In the genomic region with DNA sequence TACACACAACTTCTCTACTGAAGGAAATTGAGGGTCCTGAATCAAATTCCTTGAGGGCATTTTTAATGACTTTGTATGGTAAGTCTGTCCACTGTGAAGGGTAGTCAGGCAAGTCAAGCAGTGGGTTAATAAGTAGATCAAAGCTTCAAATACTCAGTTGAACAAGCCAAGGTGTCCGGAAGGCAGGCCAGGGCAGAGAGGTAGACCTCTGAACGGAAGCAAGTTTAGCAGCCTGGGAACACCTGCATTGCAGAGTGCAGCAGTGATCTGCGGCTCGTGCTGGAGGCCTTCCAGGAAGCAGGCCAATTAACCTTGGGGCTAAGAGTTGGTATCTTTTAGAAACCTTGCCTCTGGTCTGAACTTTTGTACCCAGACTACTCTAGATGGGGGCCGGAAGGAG, we compare ENCODE assay signal across 21 cellular contexts.
"Had no signal": no experiment of that assay in that cellular context is flagged by ENCODE, and none has a peak within 500 bp of the region (broad histone marks: within the 10 kb centered on the region; RNA-seq: fewer than 3 reads in every experiment).

No MANE protein-coding gene starts in this region.

- ATAC-seq: activated CD4-positive, CD25-positive, alpha-beta regulatory T cell treated with anti-CD3 and anti-CD28 coated beads, Interleukin-2, amount 50 U/mL, for 24 hours; activated CD8-positive, alpha-beta T cell treated with anti-CD3 and anti-CD28 coated beads, Interleukin-2, amount 10 ng/mL, durations not matched to agents 7 days and 5 days; activated T-cell treated with anti-CD3 and anti-CD28 coated beads, Interleukin-2, amount 50 U/mL, for 4 hours; esophagus mucosa; left lobe of liver; naive thymus-derived CD8-positive, alpha-beta T cell; psoas muscle; sciatic nerve; stimulated activated effector memory CD8-positive, alpha-beta T cell treated with anti-CD3 and anti-CD28 coated beads, Interleukin-12 subunit alpha, Interleukin-12 subunit beta, amount 100 ng/mL, for 72 hours; upper lobe of right lung had no signal

- H3K4me3 Mint-ChIP-seq: activated CD4-positive, alpha-beta T cell treated with anti-CD3 and anti-CD28 coated beads, Interleukin-2, amount 10 ng/mL, durations not matched to agents 7 days and 5 days; activated CD8-positive, alpha-beta T cell treated with anti-CD3 and anti-CD28 coated beads, Interleukin-2, amount 10 ng/mL, durations not matched to agents 7 days and 5 days; activated T-cell treated with anti-CD3 and anti-CD28 coated beads, Interleukin-2, amount 50 U/mL, for 4 hours; immature natural killer cell; naive thymus-derived CD8-positive, alpha-beta T cell; stimulated activated effector memory CD8-positive, alpha-beta T cell treated with anti-CD3 and anti-CD28 coated beads, Interleukin-12 subunit alpha, Interleukin-12 subunit beta, amount 100 ng/mL, for 72 hours; T-helper 1 cell treated with Interleukin-12 subunit alpha and Interleukin-12 subunit beta and Interleukin-4 antibody, amounts not matched to agents 30 μg/mL and 1 μg/mL, for 36 hours had no signal

- H3K9me3 Mint-ChIP-seq: activated CD4-positive, alpha-beta T cell treated with anti-CD3 and anti-CD28 coated beads, Interleukin-2, amount 10 ng/mL, durations not matched to agents 7 days and 5 days; activated T-cell treated with anti-CD3 and anti-CD28 coated beads, Interleukin-2, amount 50 U/mL, for 4 hours; T-helper 1 cell treated with Interleukin-12 subunit alpha and Interleukin-12 subunit beta and Interleukin-4 antibody, amounts not matched to agents 30 μg/mL and 1 μg/mL, for 36 hours had no signal

- H3K27me3 ChIP-seq: ovary, stomach, upper lobe of right lung had no signal

- H3K27ac Mint-ChIP-seq: activated CD4-positive, alpha-beta T cell treated with anti-CD3 and anti-CD28 coated beads, Interleukin-2, amount 10 ng/mL, durations not matched to agents 7 days and 5 days; activated CD8-positive, alpha-beta T cell treated with anti-CD3 and anti-CD28 coated beads, Interleukin-2, amount 10 ng/mL, durations not matched to agents 7 days and 5 days; immature natural killer cell; naive thymus-derived CD8-positive, alpha-beta T cell; stimulated activated effector memory CD8-positive, alpha-beta T cell treated with anti-CD3 and anti-CD28 coated beads, Interleukin-12 subunit alpha, Interleukin-12 subunit beta, amount 100 ng/mL, for 72 hours; T-helper 1 cell treated with Interleukin-12 subunit alpha and Interleukin-12 subunit beta and Interleukin-4 antibody, amounts not matched to agents 30 μg/mL and 1 μg/mL, for 36 hours had no signal

- DNase-seq: activated CD4-positive, alpha-beta T cell treated with anti-CD3 and anti-CD28 coated beads, Interleukin-2, amount 10 ng/mL, durations not matched to agents 7 days and 5 days; activated CD8-positive, alpha-beta T cell treated with anti-CD3 and anti-CD28 coated beads, Interleukin-2, amount 10 ng/mL, durations not matched to agents 7 days and 5 days; activated effector memory CD4-positive, alpha-beta T cell treated with Interleukin-2 at 50 U/mL for 16 hours; activated naive CD4-positive, alpha-beta T cell treated with anti-CD3 and anti-CD28 coated beads, Interleukin-2, amount 50 U/mL, for 16 hours; activated T-cell treated with anti-CD3 and anti-CD28 coated beads, Interleukin-2, amount 50 U/mL, for 4 hours; aorta; cerebellar nuclear complex; effector CD4-positive, alpha-beta T cell; immature natural killer cell; naive thymus-derived CD8-positive, alpha-beta T cell; ovary; psoas muscle; stimulated activated CD4-positive, alpha-beta T cell treated with anti-CD3 and anti-CD28 coated beads, Interleukin-4, amount 100 ng/mL, for 24 hours; stomach; upper lobe of right lung had no signal

- H3K36me3 ChIP-seq: ovary, stomach, upper lobe of right lung had no signal

- H3K4me1 ChIP-seq: psoas muscle, stomach, upper lobe of right lung had no signal

- H3K27me3 Mint-ChIP-seq: activated CD4-positive, alpha-beta T cell treated with anti-CD3 and anti-CD28 coated beads, Interleukin-2, amount 10 ng/mL, durations not matched to agents 7 days and 5 days had no signal

- H3K36me3 Mint-ChIP-seq: immature natural killer cell; naive thymus-derived CD8-positive, alpha-beta T cell; stimulated activated effector memory CD8-positive, alpha-beta T cell treated with anti-CD3 and anti-CD28 coated beads, Interleukin-12 subunit alpha, Interleukin-12 subunit beta, amount 100 ng/mL, for 72 hours had no signal

- H3K27ac ChIP-seq: ovary, psoas muscle, stomach, upper lobe of right lung had no signal

- H3K4me3 ChIP-seq: ovary, psoas muscle, stomach, upper lobe of right lung had no signal

- H3K4me1 Mint-ChIP-seq: activated CD4-positive, alpha-beta T cell treated with anti-CD3 and anti-CD28 coated beads, Interleukin-2, amount 10 ng/mL, durations not matched to agents 7 days and 5 days; immature natural killer cell; naive thymus-derived CD8-positive, alpha-beta T cell; stimulated activated effector memory CD8-positive, alpha-beta T cell treated with anti-CD3 and anti-CD28 coated beads, Interleukin-12 subunit alpha, Interleukin-12 subunit beta, amount 100 ng/mL, for 72 hours had no signal

- H3K9me3 ChIP-seq: ovary, upper lobe of right lung had no signal
